In the genomic region with DNA sequence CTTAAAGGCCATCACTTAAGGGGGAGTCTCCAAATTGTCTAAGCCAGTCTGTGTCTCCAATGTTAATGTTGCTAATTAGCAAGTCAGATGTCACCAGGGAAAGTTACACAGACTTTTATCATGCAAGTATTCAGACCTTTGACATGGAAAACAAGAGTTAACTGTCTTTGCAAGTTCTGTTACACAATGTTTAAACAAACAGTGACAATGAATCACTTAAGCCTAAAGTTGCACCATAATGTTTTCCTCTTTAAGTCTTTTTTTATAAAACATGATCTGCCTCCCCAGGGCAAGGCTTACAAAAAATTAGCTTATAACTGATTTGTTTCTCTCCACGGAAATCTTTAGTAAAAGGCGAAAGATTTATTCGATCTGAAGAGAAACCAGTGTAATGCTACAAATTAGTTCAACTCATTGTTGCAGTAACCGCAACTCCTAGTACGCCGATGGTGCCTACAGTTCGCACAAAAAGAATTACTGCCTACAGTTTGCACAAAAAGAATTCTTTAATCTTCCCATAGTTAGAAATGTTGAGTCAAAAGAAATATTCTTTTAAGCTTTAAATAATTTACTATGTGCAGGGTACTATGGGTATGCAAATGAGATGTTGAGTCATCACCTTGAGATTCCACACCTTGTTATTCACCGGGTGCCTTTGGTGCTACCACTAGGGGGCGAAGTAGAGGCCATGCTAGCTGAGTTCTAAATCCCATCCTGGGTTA, we compare ENCODE assay signal across 8 cellular contexts. TPM values are rescaled to one million over a fixed set of nuclear protein-coding genes. Genes with fewer than 3 reads are reported as not detected.
DNase-seq lines count a peak whose midpoint lies in the region; ATAC-seq and TF ChIP-seq lines count a peak whose summit lies in the region.

No MANE protein-coding gene starts in this region.

- TF ChIP-seq CTCF in heart right ventricle (IDR thresholded peaks at IDR 0.05), result peak in 8 of 9 donors; percentile 17 to 69 (median 48)

- intact Hi-C loops in heart right ventricle (cut with DNase I), result no loop called here

- ATAC-seq in GM19468 (IDR thresholded peaks at IDR 0.05; ENCODE audit: extremely low read depth, unreplicated experiment), result peak; percentile 56
- ATAC-seq in HG03575 (IDR thresholded peaks at IDR 0.05; ENCODE audit: extremely low read depth, insufficient number of reproducible peaks, low FRiP score, unreplicated experiment), result peak; percentile 66
- peak in 2 of 8 donors; percentile 53 to 67 for ATAC-seq in heart right ventricle

- 48 to 55% methylated on average over 9 of the region's 9 CpGs for WGBS in heart right ventricle, 2 donors

- DNase-seq in EH (ENCODE audit: low read depth) (peak; percentile 94), RPMI8226 (peak; percentile 54), heart right ventricle (no peak), smooth muscle cell of the brain vasculature (ENCODE audit: low read depth, low spot score) (peak; percentile 62), retina (no peak)
- peak; percentile 55 for DNase-seq in activated effector memory CD4-positive, alpha-beta T cell treated with Interleukin-2 at 50 U/mL for 16 hours

- no peak overlapping the region for H3K27ac ChIP-seq in heart right ventricle

- no peaks in the 10 kb centered on the region for H3K36me3 ChIP-seq in heart right ventricle

- peaks cover 0 to 13% (median 0%) of the 10 kb centered on the region in 9 donors for H3K4me1 ChIP-seq in heart right ventricle

- H3K27me3 ChIP-seq in heart right ventricle, result no peaks in the 10 kb centered on the region

- no peaks in the 10 kb centered on the region for H3K9me3 ChIP-seq in heart right ventricle

- no peak overlapping the region for H3K4me3 ChIP-seq in heart right ventricle

RNA-seq across cellular contexts. Expression of gene HHAT, which starts 45.3 kb away (rescaled TPM):
- total RNA-seq in heart right ventricle, result 1 to 10 TPM in 9 of 10 donors, under 1 TPM in 1; 0.95 to 4.3 (median 2.6) TPM
- 1 to 10 TPM in 1 of 2 donors, under 1 TPM in 1; 0.81 to 1.2 TPM for polyA plus RNA-seq in heart right ventricle

Comparison
In these comparisons a context has a peak if more than half of its experiments do, and no peak if none do; other contexts are left out.
1. DNase-seq: peak in EH (single experiment), RPMI8226 (single experiment), activated effector memory CD4-positive, alpha-beta T cell treated with Interleukin-2 at 50 U/mL for 16 hours (single experiment) and smooth muscle cell of the brain vasculature (single experiment); none in heart right ventricle (0 of 2) and retina (single experiment).